ENCODE assay signal across 9 cellular contexts in genomic region chr18:34224423-34225217, GRCh38. TPM values are rescaled to one million over a fixed set of nuclear protein-coding genes. Genes with fewer than 3 reads are reported as not detected.
DNase-seq lines count a peak whose midpoint lies in the region; ATAC-seq and TF ChIP-seq lines count a peak whose summit lies in the region.
"Had no signal": no experiment of that assay in that cellular context is flagged by ENCODE, and none has a peak within 500 bp of the region (broad histone marks: within the 10 kb centered on the region; RNA-seq: fewer than 3 reads in every experiment).

A gene with protein sequence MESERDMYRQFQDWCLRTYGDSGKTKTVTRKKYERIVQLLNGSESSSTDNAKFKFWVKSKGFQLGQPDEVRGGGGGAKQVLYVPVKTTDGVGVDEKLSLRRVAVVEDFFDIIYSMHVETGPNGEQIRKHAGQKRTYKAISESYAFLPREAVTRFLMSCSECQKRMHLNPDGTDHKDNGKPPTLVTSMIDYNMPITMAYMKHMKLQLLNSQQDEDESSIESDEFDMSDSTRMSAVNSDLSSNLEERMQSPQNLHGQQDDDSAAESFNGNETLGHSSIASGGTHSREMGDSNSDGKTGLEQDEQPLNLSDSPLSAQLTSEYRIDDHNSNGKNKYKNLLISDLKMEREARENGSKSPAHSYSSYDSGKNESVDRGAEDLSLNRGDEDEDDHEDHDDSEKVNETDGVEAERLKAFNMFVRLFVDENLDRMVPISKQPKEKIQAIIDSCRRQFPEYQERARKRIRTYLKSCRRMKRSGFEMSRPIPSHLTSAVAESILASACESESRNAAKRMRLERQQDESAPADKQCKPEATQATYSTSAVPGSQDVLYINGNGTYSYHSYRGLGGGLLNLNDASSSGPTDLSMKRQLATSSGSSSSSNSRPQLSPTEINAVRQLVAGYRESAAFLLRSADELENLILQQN (minus strand): TSS chr18:34224913. CDS start chr18:34223253, 1,660 bp downstream.

- H3K36me3 ChIP-seq in hepatocyte (replicated peaks; ENCODE audit: insufficient read depth, low read depth) (no peaks in the 10 kb centered on the region), psoas muscle (ENCODE audit: insufficient read depth in 1 of 2, low read depth in 1 of 2) (no peaks in the 10 kb centered on the region)

- peak within 1 kb of the TSS; percentile 82 for H3K4me3 Mint-ChIP-seq in WTC11
- H3K4me3 Mint-ChIP-seq: activated naive CD4-positive, alpha-beta T cell treated with anti-CD3 and anti-CD28 coated beads, Interleukin-2, amount 50 U/mL, for 24 hours had no signal

- no peaks in the 10 kb centered on the region for H4K20me1 ChIP-seq in hepatocyte (ENCODE audit: insufficient read depth, poor library complexity, severe bottlenecking)

- no peaks in the 10 kb centered on the region for H3K79me2 ChIP-seq in hepatocyte

- in situ Hi-C loops in KBM-7 (cut with MboI; ENCODE audit: low pct_unique_long_range_greater_than_20kb, low sequenced_read_pairs): no loop called here

- H3K9me3 ChIP-seq in hepatocyte (ENCODE audit: low read depth) (no peaks in the 10 kb centered on the region), psoas muscle (no peaks in the 10 kb centered on the region)

- peaks cover 19% of the 10 kb centered on the region for H3K4me1 Mint-ChIP-seq in WTC11
- H3K4me1 Mint-ChIP-seq: activated naive CD4-positive, alpha-beta T cell treated with anti-CD3 and anti-CD28 coated beads, Interleukin-2, amount 50 U/mL, for 24 hours had no signal

- no peaks in the 10 kb centered on the region for H3K36me3 Mint-ChIP-seq in WTC11
- H3K36me3 Mint-ChIP-seq: activated naive CD4-positive, alpha-beta T cell treated with anti-CD3 and anti-CD28 coated beads, Interleukin-2, amount 50 U/mL, for 24 hours had no signal

- H3K4me3 ChIP-seq in hepatocyte (peak within 1 kb of the TSS; percentile 70), psoas muscle (peak within 1 kb of the TSS; percentile 67)

- WGBS in hepatocyte (ENCODE audit: low lambda C conversion rate, missing lambda C conversion rate): 1% methylated on average over 46 of the region's 56 CpGs
- 0 to 1% (median 0%) methylated on average over 52 to 56 of the region's 56 CpGs for WGBS in psoas muscle, 3 donors

- POLR2A ChIA-PET in WTC11 (lab: Charles Lee): no interaction called here

- peak; percentile 94 for DNase-seq in COLO668 (lab: John Stamatoyannopoulos, UW; ENCODE audit: unreplicated experiment)
- peak; percentile 98 for DNase-seq in NCI-H1092 treated with DMSO at 0.1 percent for 48 hours (lab: John Stamatoyannopoulos, UW)
- peak; percentile 99 for DNase-seq in WTC11 (ENCODE audit: low spot score)
- peak; percentile 85 for DNase-seq in hepatocyte (ENCODE audit: low spot score)
- DNase-seq in psoas muscle: no peak
- DNase-seq in activated gamma-delta T cell treated with Interleukin-2 at 50 U/mL for 16 hours: no peak
- DNase-seq in GM19238 (ENCODE audit: insufficient read length, low spot score): no peak
- no peak for DNase-seq in KBM-7

- H3K4me2 ChIP-seq in hepatocyte: peak within 1 kb of the TSS; percentile 99

- H3K4me1 ChIP-seq in hepatocyte (ENCODE audit: insufficient read depth) (peaks cover 20% of the 10 kb centered on the region), psoas muscle (peaks cover 19% of the 10 kb centered on the region)

- CTCF ChIA-PET in WTC11 (lab: Charles Lee): interaction anchor here (0.6 to 4.6 kb wide), 61 partner anchors 9 to 1071 kb away, joined by 3 to 39 read pairs (median 4); no protein-coding TSS in a partner anchor

- H3K9me3 Mint-ChIP-seq in WTC11: no peaks in the 10 kb centered on the region

- H3K27me3 ChIP-seq in hepatocyte (peaks cover 69% of the 10 kb centered on the region), psoas muscle (ENCODE audit: insufficient read depth in 3 of 3, low read length in 2 of 3) (peaks cover 9 to 51% (median 20%) of the 10 kb centered on the region in 3 donors)

- peaks cover 51% of the 10 kb centered on the region for H3K27me3 Mint-ChIP-seq in WTC11 (ENCODE audit: low read depth)

- intact Hi-C loops in psoas muscle (cut with DNase I): no loop called here

- peak; percentile 82 for ATAC-seq in WTC11
- ATAC-seq in psoas muscle: peak in 3 of 4 donors; percentile 33 to 61 (median 51)

- no peak within 1 kb of the TSS for H3K27ac ChIP-seq in hepatocyte
- no peak within 1 kb of the TSS for H3K27ac ChIP-seq in psoas muscle

- no peaks in the 10 kb centered on the region for H3K9me2 ChIP-seq in hepatocyte (replicated peaks; ENCODE audit: insufficient read depth)

- peak within 1 kb of the TSS; percentile 90 for H2AFZ ChIP-seq in hepatocyte

- H3K27ac Mint-ChIP-seq in WTC11: no peak within 1 kb of the TSS
- H3K27ac Mint-ChIP-seq: activated naive CD4-positive, alpha-beta T cell treated with anti-CD3 and anti-CD28 coated beads, Interleukin-2, amount 50 U/mL, for 24 hours had no signal

- 0 out of 2 replicates have a peak, but pooled peaks have one; percentile 32 for TF ChIP-seq CTCF in WTC11 (IDR thresholded peaks at IDR 0.05)
- TF ChIP-seq CTCF in hepatocyte (IDR thresholded peaks at IDR 0.05; ENCODE audit: poor library complexity): peak; percentile 57
- peak; percentile 10 for TF ChIP-seq CTCF in psoas muscle (IDR thresholded peaks at IDR 0.05)

TF ChIP-seq in WTC11, 78 proteins besides CTCF, POLR2A, EP300 and RAD21 (continues in another document):
- no peak for TF ChIP-seq ZNF532 (CRISPR knock-in tag; IDR thresholded peaks at IDR 0.05; ENCODE audit: borderline replicate concordance)
- peak; percentile 23; the same call in 1 of the 2 replicates for TF ChIP-seq FOXK1 (CRISPR knock-in tag; IDR thresholded peaks at IDR 0.05)
- no peak for TF ChIP-seq FOXJ3 (CRISPR knock-in tag; IDR thresholded peaks at IDR 0.05; ENCODE audit: borderline replicate concordance)
- TF ChIP-seq EMX1 (CRISPR knock-in tag; IDR thresholded peaks at IDR 0.05): no peak
- no peak for TF ChIP-seq GTF2I (CRISPR knock-in tag; conservative IDR thresholded peaks at IDR 0.05)
- no peak for TF ChIP-seq CREB1 (CRISPR knock-in tag; IDR thresholded peaks at IDR 0.05)
- no peak for TF ChIP-seq ZNF317 (CRISPR knock-in tag; IDR thresholded peaks at IDR 0.05; ENCODE audit: borderline replicate concordance, low read depth)
- no peak for TF ChIP-seq GRHL2 (CRISPR knock-in tag; IDR thresholded peaks at IDR 0.05; ENCODE audit: insufficient replicate concordance, severe bottlenecking)
- peak; percentile 34; the same call in 1 of the 2 replicates for TF ChIP-seq SP1 (CRISPR knock-in tag; conservative IDR thresholded peaks at IDR 0.05)
- no peak for TF ChIP-seq SMAD4 (CRISPR knock-in tag; IDR thresholded peaks at IDR 0.05)
- TF ChIP-seq FOXP1 (CRISPR knock-in tag; IDR thresholded peaks at IDR 0.05; ENCODE audit: borderline replicate concordance): peak; percentile 86
- TF ChIP-seq MYBL2 (CRISPR knock-in tag; IDR thresholded peaks at IDR 0.05): no peak
- no peak for TF ChIP-seq ZNF512 (CRISPR knock-in tag; IDR thresholded peaks at IDR 0.05; ENCODE audit: borderline replicate concordance)
- TF ChIP-seq KAT7 (CRISPR knock-in tag; IDR thresholded peaks at IDR 0.05; ENCODE audit: borderline replicate concordance): no peak
- no peak for TF ChIP-seq JUN (CRISPR knock-in tag; IDR thresholded peaks at IDR 0.05)
- no peak for TF ChIP-seq SMAD3 (CRISPR knock-in tag; IDR thresholded peaks at IDR 0.05; ENCODE audit: borderline replicate concordance)

RNA-seq across cellular contexts. Expression of the gene that starts here (rescaled TPM):
- total RNA-seq in WTC11 (2021) (0.57 to 1.4 TPM (median 1.2 TPM) in 3 replicates), hepatocyte (1.3 and 2.0 TPM in 2 replicates), psoas muscle (not detected)
- polyA plus RNA-seq in hepatocyte (0.66 and 2.3 TPM in 2 replicates), psoas muscle (under 1 TPM in 1 of 3 donors, not detected in 2; 0.06 TPM)

Comparison
In these comparisons a context has a peak if more than half of its experiments do, and no peak if none do; other contexts are left out.
1. Peak in ATAC-seq and H3K4me3 ChIP-seq in psoas muscle; RNA of the gene not detected or under 1 TPM.
2. DNase-seq: peak in COLO668 (single experiment), NCI-H1092 treated with DMSO at 0.1 percent for 48 hours (single experiment), WTC11 (single experiment) and hepatocyte (single experiment); none in psoas muscle (0 of 2), activated gamma-delta T cell treated with Interleukin-2 at 50 U/mL for 16 hours (single experiment), GM19238 (single experiment) and KBM-7 (single experiment).
3. Peak in every context shown above with its lines, with median percentiles within 50 percentile points of each other: CTCF ChIP-seq.